Comparison of ENCODE assay signal across 34 cellular contexts in the genomic region with DNA sequence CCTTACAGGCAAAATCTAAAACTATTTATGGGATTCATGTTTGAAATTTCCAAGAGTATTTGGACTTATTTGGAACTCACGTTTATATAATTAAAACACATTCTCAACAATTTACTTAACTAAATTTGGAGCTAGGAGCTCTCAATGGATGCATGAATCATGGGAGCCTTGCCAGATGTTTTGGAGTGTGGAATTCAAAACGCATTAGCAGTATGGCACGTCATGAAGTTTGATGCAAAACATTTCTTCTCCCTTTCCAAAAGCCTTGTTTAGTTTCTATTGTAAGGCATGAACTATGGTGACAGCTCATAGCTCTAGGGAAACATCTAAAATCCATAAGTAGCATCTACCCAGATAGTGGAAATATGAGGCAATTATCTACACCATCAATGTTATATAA.
DNase-seq lines count a peak whose midpoint lies in the region; ATAC-seq and TF ChIP-seq lines count a peak whose summit lies in the region.
"Had no signal": no experiment of that assay in that cellular context is flagged by ENCODE, and none has a peak within 500 bp of the region (broad histone marks: within the 10 kb centered on the region; RNA-seq: fewer than 3 reads in every experiment).

No MANE protein-coding gene starts in this region.

- no peak for TF ChIP-seq EP300 in upper lobe of left lung (IDR thresholded peaks at IDR 0.05)

- H3K79me2 ChIP-seq in fibroblast of lung (ENCODE audit: control insufficient read depth, insufficient read depth, low read length) (no peaks in the 10 kb centered on the region), OCI-LY7 (ENCODE audit: insufficient read depth, low read depth, low read length) (no peaks in the 10 kb centered on the region)

- no peaks in the 10 kb centered on the region for H3K4me1 Mint-ChIP-seq in effector memory CD8-positive, alpha-beta T cell (ENCODE audit: low read depth in 2 of 2)
- H3K4me1 Mint-ChIP-seq: memory B cell, neural crest cell had no signal

- DNase-seq in AG04449 (ENCODE audit: low read depth, low spot score): peak; percentile 34
- peak; percentile 25 for DNase-seq in EL
- peak; percentile 17 for DNase-seq in MG63
- peak; percentile 51 to 85 for DNase-seq in fibroblast of lung (ENCODE audit: low read depth in 2 of 2)
- no peak for DNase-seq in upper lobe of left lung
- DNase-seq in NCI-H1436 (lab: John Stamatoyannopoulos, UW): no peak
- DNase-seq in effector memory CD8-positive, alpha-beta T cell: no peak
- no peak for DNase-seq in OCI-LY7 (ENCODE audit: low spot score)
- DNase-seq: activated CD4-positive, alpha-beta memory T cell treated with anti-CD3 and anti-CD28 coated beads for 36 hours; activated CD4-positive, CD25-positive, alpha-beta regulatory T cell treated with anti-CD3 and anti-CD28 coated beads, Interleukin-2, amount 50 U/mL, for 72 hours; activated naive CD4-positive, alpha-beta T cell treated with Interleukin-2 at 50 U/mL for 16 hours; brain microvascular endothelial cell; cerebellar nuclear complex; dorsolateral prefrontal cortex; head of caudate nucleus; islet precursor cell; left lung; NCI-H1105; NCI-H2029 treated with DMSO at 0.1 percent for 48 hours; NCI-H226; NCI-H526 treated with DMSO at 0.1 percent for 48 hours; NK-92 treated with Interleukin-12 subunit alpha and Interleukin-12 subunit beta, amount 100 ng/mL, for 24 hours; PC-9; SHP77; small intestine had no signal

- TF ChIP-seq CTCF in AG04449 (IDR thresholded peaks at IDR 0.05; ENCODE audit: insufficient read depth, low read length, missing control alignments) (no peak), fibroblast of lung (conservative IDR thresholded peaks at IDR 0.05 in 1 of 2, IDR thresholded peaks at IDR 0.05 in 1 of 2; ENCODE audit: low read depth in 1 of 2, low read length in 2 of 2) (no peak), upper lobe of left lung (IDR thresholded peaks at IDR 0.05) (no peak), OCI-LY7 (conservative IDR thresholded peaks at IDR 0.05; ENCODE audit: low read length) (no peak)

- H3K4me3 Mint-ChIP-seq in effector memory CD8-positive, alpha-beta T cell: no peak overlapping the region
- H3K4me3 Mint-ChIP-seq: activated CD4-positive, alpha-beta memory T cell treated with anti-CD3 and anti-CD28 coated beads for 36 hours; activated T-helper 1 cell treated with anti-CD3 and anti-CD28 coated beads, Interleukin-12 subunit alpha, Interleukin-12 subunit beta, Interleukin-2, Interleukin-4 antibody, amounts not matched to agents 30 ng/mL and 10 ng/mL and 1 ng/mL, durations not matched to agents 14 hours and 24 hours and 36 hours; memory B cell; neural crest cell; stimulated activated naive CD8-positive, alpha-beta T cell treated with anti-CD3 and anti-CD28 coated beads, Interleukin-15, Interleukin-2, amounts not matched to agents 100 ng/mL and 50 ng/mL, for 24 hours had no signal

- H3K27me3 ChIP-seq in MG63 (no peaks in the 10 kb centered on the region), fibroblast of lung (ENCODE audit: control insufficient read depth, insufficient read depth, low read length) (no peaks in the 10 kb centered on the region), upper lobe of left lung (no peaks in the 10 kb centered on the region)
- H3K27me3 ChIP-seq: BLaER1 treated with 17β-estradiol and CSF1 and Interleukin-3, amounts not matched to agents 10 nM and 100 nM; brain microvascular endothelial cell; dorsolateral prefrontal cortex; foreskin keratinocyte; left lung; vagina had no signal

- no peaks in the 10 kb centered on the region for H3K4me1 ChIP-seq in fibroblast of lung (ENCODE audit: control insufficient read depth, extremely low read depth, insufficient read depth, low read length)
- H3K4me1 ChIP-seq in upper lobe of left lung: no peaks in the 10 kb centered on the region
- no peaks in the 10 kb centered on the region for H3K4me1 ChIP-seq in OCI-LY7 (ENCODE audit: insufficient read depth, low read length, poor library complexity, severe bottlenecking)
- H3K4me1 ChIP-seq: BLaER1 treated with 17β-estradiol and CSF1 and Interleukin-3, amounts not matched to agents 10 nM and 100 nM; foreskin keratinocyte; left lung; vagina had no signal

- intact Hi-C loops in OCI-LY7 (cut with micrococcal nuclease; ENCODE audit: unreplicated experiment): no loop called here

- H3K4me3 ChIP-seq in AG04449 (ENCODE audit: low read depth, low read length) (no peak overlapping the region), MG63 (no peak overlapping the region), fibroblast of lung (replicated peaks in 1 of 4; ENCODE audit: control extremely low read depth in 1 of 4, insufficient read depth in 1 of 4, low read depth in 3 of 4, low read length in 4 of 4) (no peak overlapping the region), upper lobe of left lung (no peak overlapping the region), OCI-LY7 (ENCODE audit: low read depth, low read length, poor library complexity, severe bottlenecking) (no peak overlapping the region)
- H3K4me3 ChIP-seq: BLaER1 treated with 17β-estradiol and CSF1 and Interleukin-3, amounts not matched to agents 10 nM and 100 nM; dorsolateral prefrontal cortex; K562; left lung; PC-9; thoracic aorta; vagina had no signal

- H3K27me3 Mint-ChIP-seq in effector memory CD8-positive, alpha-beta T cell: no peaks in the 10 kb centered on the region
- H3K27me3 Mint-ChIP-seq: activated CD4-positive, alpha-beta memory T cell treated with anti-CD3 and anti-CD28 coated beads for 36 hours; memory B cell; stimulated activated naive CD8-positive, alpha-beta T cell treated with anti-CD3 and anti-CD28 coated beads, Interleukin-15, Interleukin-2, amounts not matched to agents 100 ng/mL and 50 ng/mL, for 24 hours had no signal

- 45 to 49% methylated on average over 3 of the region's 3 CpGs for WGBS in upper lobe of left lung, 2 donors

- H3K27ac ChIP-seq in fibroblast of lung (ENCODE audit: insufficient read depth, low read length) (no peak overlapping the region), upper lobe of left lung (no peak overlapping the region), OCI-LY7 (ENCODE audit: low read depth, low read length, poor library complexity, severe bottlenecking) (no peak overlapping the region)
- H3K27ac ChIP-seq: BLaER1 treated with 17β-estradiol and CSF1 and Interleukin-3, amounts not matched to agents 10 nM and 100 nM; brain microvascular endothelial cell; dorsolateral prefrontal cortex; foreskin keratinocyte; left lung; PC-9; thoracic aorta; vagina had no signal

- H3K36me3 ChIP-seq in MG63: no peaks in the 10 kb centered on the region
- H3K36me3 ChIP-seq in fibroblast of lung (ENCODE audit: control insufficient read depth, insufficient read depth, low read length): no peaks in the 10 kb centered on the region
- no peaks in the 10 kb centered on the region for H3K36me3 ChIP-seq in upper lobe of left lung
- no peaks in the 10 kb centered on the region for H3K36me3 ChIP-seq in OCI-LY7 (ENCODE audit: insufficient read depth, low read length)
- H3K36me3 ChIP-seq: BLaER1 treated with 17β-estradiol and CSF1 and Interleukin-3, amounts not matched to agents 10 nM and 100 nM; brain microvascular endothelial cell; left lung; thoracic aorta; vagina had no signal

- no peak overlapping the region for H3K9ac ChIP-seq in fibroblast of lung (ENCODE audit: insufficient read depth, low read length)
- H3K9ac ChIP-seq: BLaER1 treated with 17β-estradiol and CSF1 and Interleukin-3, amounts not matched to agents 10 nM and 100 nM had no signal

- H3K9me2 ChIP-seq in OCI-LY7 (ENCODE audit: insufficient read depth, low read length): no peaks in the 10 kb centered on the region

- H3K9me3 Mint-ChIP-seq in effector memory CD8-positive, alpha-beta T cell: peaks cover 0 to 5% of the 10 kb centered on the region in 2 donors
- H3K9me3 Mint-ChIP-seq: activated CD4-positive, alpha-beta memory T cell treated with anti-CD3 and anti-CD28 coated beads for 36 hours; activated T-helper 1 cell treated with anti-CD3 and anti-CD28 coated beads, Interleukin-12 subunit alpha, Interleukin-12 subunit beta, Interleukin-2, Interleukin-4 antibody, amounts not matched to agents 30 ng/mL and 10 ng/mL and 1 ng/mL, durations not matched to agents 14 hours and 24 hours and 36 hours; neural crest cell had no signal

- H4K20me1 ChIP-seq in fibroblast of lung (ENCODE audit: control insufficient read depth, extremely low read depth, insufficient read depth, low read length): no peaks in the 10 kb centered on the region
- no peaks in the 10 kb centered on the region for H4K20me1 ChIP-seq in OCI-LY7 (ENCODE audit: insufficient read depth, low read length)
- H4K20me1 ChIP-seq: BLaER1 treated with 17β-estradiol and CSF1 and Interleukin-3, amounts not matched to agents 10 nM and 100 nM had no signal

- CTCF ChIA-PET in AG04449 (lab: Yijun Ruan, JAX): no interaction called here
- CTCF ChIA-PET in OCI-LY7 (lab: Charles Lee; ENCODE audit: unreplicated experiment): no interaction called here

- H3K36me3 Mint-ChIP-seq in effector memory CD8-positive, alpha-beta T cell (ENCODE audit: insufficient read depth): no peaks in the 10 kb centered on the region
- H3K36me3 Mint-ChIP-seq: activated CD4-positive, alpha-beta memory T cell treated with anti-CD3 and anti-CD28 coated beads for 36 hours; memory B cell had no signal

- POLR2A ChIA-PET in AG04449 (lab: Yijun Ruan, JAX) (interaction anchor here (0.7 kb wide), 1 partner anchor 733 kb away, joined by 7 read pairs; no protein-coding TSS in a partner anchor), OCI-LY7 (lab: Charles Lee) (no interaction called here)

- H3K9me3 ChIP-seq in MG63: no peaks in the 10 kb centered on the region
- no peaks in the 10 kb centered on the region for H3K9me3 ChIP-seq in fibroblast of lung (ENCODE audit: control insufficient read depth, insufficient read depth, low read depth, low read length)
- H3K9me3 ChIP-seq in upper lobe of left lung: no peaks in the 10 kb centered on the region
- no peaks in the 10 kb centered on the region; the same call in 1 of the 2 replicates for H3K9me3 ChIP-seq in OCI-LY7 (ENCODE audit: low read length)
- H3K9me3 ChIP-seq: BLaER1 treated with 17β-estradiol and CSF1 and Interleukin-3, amounts not matched to agents 10 nM and 100 nM; left lung; thoracic aorta; vagina had no signal

- ATAC-seq in upper lobe of left lung (ENCODE audit: low FRiP score in 2 of 2): no peak
- no peak for ATAC-seq in effector memory CD8-positive, alpha-beta T cell (replicated peaks)
- ATAC-seq: foreskin keratinocyte, K562, left lung had no signal

- no peak overlapping the region for H3K4me2 ChIP-seq in fibroblast of lung (ENCODE audit: extremely low read depth, insufficient read depth, low read length)
- no peak overlapping the region for H3K4me2 ChIP-seq in OCI-LY7 (ENCODE audit: low read length)
- H3K4me2 ChIP-seq: BLaER1 treated with 17β-estradiol and CSF1 and Interleukin-3, amounts not matched to agents 10 nM and 100 nM; PC-9 had no signal

- no peak overlapping the region for H3K27ac Mint-ChIP-seq in effector memory CD8-positive, alpha-beta T cell
- H3K27ac Mint-ChIP-seq: activated CD4-positive, alpha-beta memory T cell treated with anti-CD3 and anti-CD28 coated beads for 36 hours; activated T-helper 1 cell treated with anti-CD3 and anti-CD28 coated beads, Interleukin-12 subunit alpha, Interleukin-12 subunit beta, Interleukin-2, Interleukin-4 antibody, amounts not matched to agents 30 ng/mL and 10 ng/mL and 1 ng/mL, durations not matched to agents 14 hours and 24 hours and 36 hours; memory B cell; stimulated activated naive CD8-positive, alpha-beta T cell treated with anti-CD3 and anti-CD28 coated beads, Interleukin-15, Interleukin-2, amounts not matched to agents 100 ng/mL and 50 ng/mL, for 24 hours had no signal

- TF ChIP-seq POLR2A in upper lobe of left lung (IDR thresholded peaks at IDR 0.05): no peak

- BruUV-seq in OCI-LY7 (replicated peaks; lab: Mats Ljungman, UMichigan): no TSS peak

- H2AFZ ChIP-seq in fibroblast of lung (ENCODE audit: low read length): no peak overlapping the region
- no peak overlapping the region for H2AFZ ChIP-seq in OCI-LY7 (ENCODE audit: low read length)
- H2AFZ ChIP-seq: PC-9 had no signal

Comparison
In these comparisons a context has a peak if more than half of its experiments do, and no peak if none do; other contexts are left out.
1. DNase-seq: peak in AG04449 (single experiment), EL (single experiment), MG63 (single experiment) and fibroblast of lung (2 of 2); none in upper lobe of left lung (0 of 2), NCI-H1436 (single experiment), effector memory CD8-positive, alpha-beta T cell (0 of 3) and OCI-LY7 (single experiment).